ENCODE assay signal across 8 cellular contexts in genomic region chr9:13278368-13279246, GRCh38. TPM values are rescaled to one million over a fixed set of nuclear protein-coding genes. Genes with fewer than 3 reads are reported as not detected.
A peak's percentile ranks its signal among the peaks of the same experiment; 100 is the strongest.
DNase-seq lines count a peak whose midpoint lies in the region; ATAC-seq and TF ChIP-seq lines count a peak whose summit lies in the region.
"Had no signal": no experiment of that assay in that cellular context is flagged by ENCODE, and none has a peak within 500 bp of the region (broad histone marks: within the 10 kb centered on the region; RNA-seq: fewer than 3 reads in every experiment).

No MANE protein-coding gene starts in this region.

- H3K27ac Mint-ChIP-seq in nephron progenitor cell (peak overlapping the region; percentile 98), Calu3 (ENCODE audit: unreplicated experiment) (no peak overlapping the region)
- H3K27ac Mint-ChIP-seq in stimulated activated memory B cell treated with anti-CD40 and anti-IgM and Interleukin-4, amounts not matched to agents 10 μg/mL and 1 μg/mL and 100 μg/mL, for 72 hours = no peak overlapping the region

- no peaks in the 10 kb centered on the region for H3K27me3 Mint-ChIP-seq in nephron progenitor cell (ENCODE audit: low read depth, poor library complexity)
- H3K27me3 Mint-ChIP-seq in Calu3 (ENCODE audit: unreplicated experiment) = no peaks in the 10 kb centered on the region
- peaks cover 19% of the 10 kb centered on the region for H3K27me3 Mint-ChIP-seq in stimulated activated memory B cell treated with anti-CD40 and anti-IgM and Interleukin-4, amounts not matched to agents 10 μg/mL and 1 μg/mL and 100 μg/mL, for 72 hours

- H3K4me1 ChIP-seq in HUES6 (ENCODE audit: control insufficient read depth, insufficient read depth, low read length) (peaks cover 12% of the 10 kb centered on the region), SJSA1 (replicated peaks) (peaks cover 41% of the 10 kb centered on the region)

- no peaks in the 10 kb centered on the region for H3K27me3 ChIP-seq in HUES6 (ENCODE audit: control insufficient read depth, insufficient read depth, low read length)
- H3K27me3 ChIP-seq in SJSA1 (replicated peaks) = no peaks in the 10 kb centered on the region

- no peak for ATAC-seq in stimulated activated memory B cell treated with anti-CD40 and anti-IgM and Interleukin-4, amounts not matched to agents 10 μg/mL and 1 μg/mL and 100 μg/mL, for 72 hours

- H3K36me3 Mint-ChIP-seq in nephron progenitor cell (ENCODE audit: low read depth) (peaks cover 19% of the 10 kb centered on the region), Calu3 (ENCODE audit: insufficient read depth, unreplicated experiment) (no peaks in the 10 kb centered on the region)
- no peaks in the 10 kb centered on the region for H3K36me3 Mint-ChIP-seq in stimulated activated memory B cell treated with anti-CD40 and anti-IgM and Interleukin-4, amounts not matched to agents 10 μg/mL and 1 μg/mL and 100 μg/mL, for 72 hours

- no peaks in the 10 kb centered on the region for H3K36me3 ChIP-seq in HUES6 (ENCODE audit: control insufficient read depth, insufficient read depth, low read length)
- no peaks in the 10 kb centered on the region; the same call in 1 of the 2 replicates for H3K36me3 ChIP-seq in SJSA1

- H3K27ac ChIP-seq in HUES6 (ENCODE audit: low read depth, low read length) (peak overlapping the region; percentile 82), SJSA1 (peak overlapping the region; percentile 83)

- intact Hi-C loops in Calu3 (cut with micrococcal nuclease; ENCODE audit: unreplicated experiment) = no loop called here

- H3K4me1 Mint-ChIP-seq in nephron progenitor cell (peaks cover 51% of the 10 kb centered on the region), Calu3 (ENCODE audit: low read depth, unreplicated experiment) (no peaks in the 10 kb centered on the region)
- H3K4me1 Mint-ChIP-seq in stimulated activated memory B cell treated with anti-CD40 and anti-IgM and Interleukin-4, amounts not matched to agents 10 μg/mL and 1 μg/mL and 100 μg/mL, for 72 hours = no peaks in the 10 kb centered on the region

- DNase-seq in SJSA1 (ENCODE audit: low read depth in 1 of 2, low spot score in 2 of 2) (peak; percentile 66 to 72), foreskin fibroblast (peak; percentile 46 to 70), nephron progenitor cell (peak; percentile 57), Calu3 (no peak), UCSD-AML1 (lab: John Stamatoyannopoulos, UW; ENCODE audit: unreplicated experiment) (no peak)

- peak; percentile 15 for TF ChIP-seq CTCF in foreskin fibroblast (IDR thresholded peaks at IDR 0.05; ENCODE audit: low read depth, low read length)
- TF ChIP-seq CTCF in nephron progenitor cell (IDR thresholded peaks at IDR 0.05) = no peak
- no peak for TF ChIP-seq CTCF in Calu3 (IDR thresholded peaks at IDR 0.05; ENCODE audit: unreplicated experiment)

- H3K4me3 ChIP-seq in HUES6 (ENCODE audit: low read depth, low read length) = peak overlapping the region; percentile 75
- H3K4me3 ChIP-seq in SJSA1 = peak overlapping the region; percentile 65
- peak overlapping the region; percentile 79 to 84 for H3K4me3 ChIP-seq in foreskin fibroblast (ENCODE audit: low read depth in 1 of 2, low read length in 2 of 2)

- H3K9ac ChIP-seq in HUES6 (ENCODE audit: low read length) = peak overlapping the region; percentile 89

- H3K4me3 Mint-ChIP-seq in nephron progenitor cell = peak overlapping the region; percentile 95
- H3K4me3 Mint-ChIP-seq in Calu3 (ENCODE audit: low read depth, unreplicated experiment) = no peak overlapping the region
- no peak overlapping the region for H3K4me3 Mint-ChIP-seq in stimulated activated memory B cell treated with anti-CD40 and anti-IgM and Interleukin-4, amounts not matched to agents 10 μg/mL and 1 μg/mL and 100 μg/mL, for 72 hours

- no peaks in the 10 kb centered on the region for H3K9me3 Mint-ChIP-seq in nephron progenitor cell
- H3K9me3 Mint-ChIP-seq in Calu3 (ENCODE audit: low read depth, unreplicated experiment) = no peaks in the 10 kb centered on the region
- peaks cover 10% of the 10 kb centered on the region for H3K9me3 Mint-ChIP-seq in stimulated activated memory B cell treated with anti-CD40 and anti-IgM and Interleukin-4, amounts not matched to agents 10 μg/mL and 1 μg/mL and 100 μg/mL, for 72 hours

- CTCF ChIA-PET in Calu3 (lab: Charles Lee) = no interaction called here

- no TSS peak for BruUV-seq in Calu3 (replicated peaks; lab: Mats Ljungman, UMichigan)

- no peaks in the 10 kb centered on the region for H3K9me3 ChIP-seq in HUES6 (ENCODE audit: control insufficient read depth, insufficient read depth, low read depth, low read length)
- no peaks in the 10 kb centered on the region; the same call in 1 of the 2 replicates for H3K9me3 ChIP-seq in SJSA1 (replicated peaks)

RNA-seq across cellular contexts. Expression of gene MPDZ, which starts 0.9 kb away (rescaled TPM):
- 20.4 and 25.2 TPM in 2 replicates for total RNA-seq in SJSA1 (2014; rRNA removed; shearing (Covaris generic))
- total RNA-seq in Calu3 (2022) = not detected in 2 replicates
- total RNA-seq: T-helper 1 cell treated with Interleukin-12 subunit alpha and Interleukin-12 subunit beta and Interleukin-4 antibody, amounts not matched to agents 30 ng/mL and 1 ng/mL, for 36 hours had no signal

Comparison
In these comparisons a context has a peak if more than half of its experiments do, and no peak if none do; other contexts are left out.
1. DNase-seq: peak in SJSA1 (2 of 2), foreskin fibroblast (2 of 2) and nephron progenitor cell (single experiment); none in Calu3 (single experiment) and UCSD-AML1 (single experiment).
2. RNA of gene MPDZ, which starts 0.9 kb away (total RNA-seq): 20.4 to 25.2 TPM in SJSA1; not detected in Calu3; every median in the first group is over 10 times any median in the second.
3. Peak in every context shown above with its lines, with median percentiles within 50 percentile points of each other: H3K4me3 ChIP-seq.